ENCODE assay signal across 21 cellular contexts in the genomic region with DNA sequence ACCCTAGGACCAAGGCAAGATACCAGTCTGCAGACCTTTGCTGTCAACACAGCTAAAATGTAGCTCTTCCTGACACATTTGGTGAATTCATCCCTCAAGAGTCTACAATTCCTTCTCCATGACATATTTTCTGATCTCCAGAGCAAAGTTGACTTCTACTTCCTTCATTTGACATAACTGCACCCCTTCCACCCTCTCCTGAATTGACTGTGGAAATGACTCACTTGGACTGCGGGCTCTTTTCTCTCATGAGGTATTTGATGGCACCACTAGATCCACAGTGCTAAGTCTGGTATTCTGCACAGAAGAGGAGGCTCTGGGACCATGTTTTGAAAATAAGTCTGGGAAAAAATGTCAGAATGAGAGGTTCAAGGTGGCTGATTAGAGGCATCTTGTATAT.
"Had no signal": no experiment of that assay in that cellular context is flagged by ENCODE, and none has a peak within 500 bp of the region (broad histone marks: within the 10 kb centered on the region; RNA-seq: fewer than 3 reads in every experiment).

No MANE protein-coding gene starts in this region.

- H3K27me3 ChIP-seq: right atrium auricular region, thyroid gland had no signal

- H3K4me2 ChIP-seq: smooth muscle cell had no signal

- DNase-seq: dermis blood vessel endothelial cell; effector memory CD4-positive, alpha-beta T cell; mesendoderm; midbrain; naive thymus-derived CD8-positive, alpha-beta T cell; nephron progenitor cell; nucleus accumbens; stimulated activated CD4-positive, alpha-beta T cell treated with anti-CD3 and anti-CD28 coated beads, Interleukin-12 subunit alpha, Interleukin-12 subunit beta, amount 100 ng/mL, for 4 hours; stimulated activated CD4-positive, alpha-beta T cell treated with anti-CD3 and anti-CD28 coated beads, Interleukin-1b, Interleukin-23, amount 100 ng/mL, for 48 hours; stimulated activated CD4-positive, alpha-beta T cell treated with anti-CD3 and anti-CD28 coated beads, Interleukin-4, amount 100 ng/mL, for 1 hour; stimulated activated CD8-positive, alpha-beta memory T cell treated with anti-CD3 and anti-CD28 coated beads, Interleukin-4, amount 100 ng/mL, for 48 hours; stimulated activated naive CD4-positive, alpha-beta T cell; stimulated activated naive CD8-positive, alpha-beta T cell treated with anti-CD3 and anti-CD28 coated beads, Interleukin-15, amount 100 ng/mL, for 72 hours; thyroid gland had no signal

- H3K27ac Mint-ChIP-seq: naive thymus-derived CD8-positive, alpha-beta T cell; nephron progenitor cell; stimulated activated naive CD8-positive, alpha-beta T cell treated with anti-CD3 and anti-CD28 coated beads, Interleukin-15, amount 100 ng/mL, for 72 hours; type B pancreatic cell had no signal

- H3K36me3 Mint-ChIP-seq: naive thymus-derived CD8-positive, alpha-beta T cell; type B pancreatic cell had no signal

- H3K36me3 ChIP-seq: prostate gland, right atrium auricular region, thyroid gland had no signal

- H3K27ac ChIP-seq: coronary artery, prostate gland, right atrium auricular region, thyroid gland had no signal

- H3K4me1 ChIP-seq: prostate gland, right atrium auricular region had no signal

- H3K9me3 Mint-ChIP-seq: nephron progenitor cell, type B pancreatic cell had no signal

- H3K9me3 ChIP-seq: prostate gland, right atrium auricular region, thyroid gland had no signal

- H3K4me3 Mint-ChIP-seq: naive thymus-derived CD8-positive, alpha-beta T cell; nephron progenitor cell; stimulated activated naive CD8-positive, alpha-beta T cell treated with anti-CD3 and anti-CD28 coated beads, Interleukin-15, amount 100 ng/mL, for 72 hours; type B pancreatic cell had no signal

- H3K4me3 ChIP-seq: coronary artery, prostate gland, right atrium auricular region, smooth muscle cell, thyroid gland had no signal

- H3K4me1 Mint-ChIP-seq: naive thymus-derived CD8-positive, alpha-beta T cell; nephron progenitor cell; stimulated activated naive CD8-positive, alpha-beta T cell treated with anti-CD3 and anti-CD28 coated beads, Interleukin-15, amount 100 ng/mL, for 72 hours had no signal

- ATAC-seq: left lobe of liver; naive thymus-derived CD8-positive, alpha-beta T cell; sciatic nerve; stimulated activated naive CD8-positive, alpha-beta T cell treated with anti-CD3 and anti-CD28 coated beads, Interleukin-15, amount 100 ng/mL, for 72 hours had no signal
